ENCODE assay signal across 13 cellular contexts in genomic region chr2:150483532-150483931, GRCh38. TPM values are rescaled to one million over a fixed set of nuclear protein-coding genes. Genes with fewer than 3 reads are reported as not detected.
DNase-seq lines count a peak whose midpoint lies in the region; ATAC-seq and TF ChIP-seq lines count a peak whose summit lies in the region.
"Had no signal": no experiment of that assay in that cellular context is flagged by ENCODE, and none has a peak within 500 bp of the region (broad histone marks: within the 10 kb centered on the region; RNA-seq: fewer than 3 reads in every experiment).

No MANE protein-coding gene starts in this region.

- 63 to 73% methylated on average over 1 of the region's 1 CpG for WGBS in transverse colon (ENCODE audit: low coverage in 1 of 2), 2 donors
- WGBS in aorta, 2 donors: 54 to 71% methylated on average over 1 of the region's 1 CpG

- H3K27me3 Mint-ChIP-seq in HFFc6 (ENCODE audit: insufficient read depth) (peaks cover 80% of the 10 kb centered on the region), MCF 10A (ENCODE audit: insufficient read depth, unreplicated experiment) (no peaks in the 10 kb centered on the region)

- POLR2A ChIA-PET in MCF 10A (lab: Yijun Ruan, JAX): interaction anchor here (0.7 to 9.4 kb wide), 7 partner anchors 13 to 897 kb away, joined by 3 to 106 read pairs (median 4); partner anchors contain the start of gene MMADHC

- intact Hi-C loops in MCF 10A (cut with micrococcal nuclease) (loop anchor here (10.0 kb wide), 1 partner anchor 209 kb away; no protein-coding TSS in a partner anchor), transverse colon (cut with DNase I; ENCODE audit: low total_unique reads) (no loop called here), aorta (cut with DNase I) (loop anchor here (10.0 kb wide), 5 partner anchors 131 to 459 kb away; no protein-coding TSS in a partner anchor)

- TF ChIP-seq CTCF in HFFc6 (IDR thresholded peaks at IDR 0.05): no peak
- no peak for TF ChIP-seq CTCF in MCF 10A (IDR thresholded peaks at IDR 0.05; ENCODE audit: unreplicated experiment)
- TF ChIP-seq CTCF in transverse colon (IDR thresholded peaks at IDR 0.05): no peak
- no peak for TF ChIP-seq CTCF in omental fat pad (IDR thresholded peaks at IDR 0.05)

- H3K4me3 ChIP-seq in transverse colon: peak overlapping the region in 1 of 4 donors; percentile 58
- no peak overlapping the region for H3K4me3 ChIP-seq in aorta (ENCODE audit: low read length in 2 of 2)

- H3K27ac Mint-ChIP-seq in HFFc6: peak overlapping the region; percentile 99
- peak overlapping the region; percentile 27 for H3K27ac Mint-ChIP-seq in MCF 10A (ENCODE audit: low read depth, unreplicated experiment)
- H3K27ac Mint-ChIP-seq: activated naive CD4-positive, alpha-beta T cell treated with anti-CD3 and anti-CD28 coated beads, Interleukin-2, amount 50 U/mL, for 24 hours had no signal

- DNase-seq in HFFc6 (peak; percentile 25), MCF 10A (ENCODE audit: unreplicated experiment) (no peak), kidney tubule cell (ENCODE audit: low spot score) (peak; percentile 32), transverse colon (no peak), omental fat pad (ENCODE audit: low spot score) (no peak), aorta (no peak), C1 segment of cervical spinal cord (lab: John Stamatoyannopoulos, UW) (no peak)
- DNase-seq: cerebellar nuclear complex, islet precursor cell, KBM-7, NCI-H1694 treated with DMSO at 0.1 percent for 48 hours had no signal

- H3K27ac ChIP-seq in transverse colon: peak overlapping the region; percentile 93 to 96 (median 96)
- H3K27ac ChIP-seq in aorta (ENCODE audit: low read depth in 1 of 2, low read length in 2 of 2): no peak overlapping the region

- in situ Hi-C loops in transverse colon (cut with MboI; ENCODE audit: low pct_ligation_motif_present in 1 of 4, low pct_unique_long_range_greater_than_20kb in 1 of 4, low sequenced_read_pairs in 3 of 4): loop anchor here in 3 of 4 donors (10.0 to 25.0 kb wide), 4 partner anchors 296 to 896 kb away; partner anchors contain the start of gene MMADHC (in 1 of the 3)

- H3K36me3 Mint-ChIP-seq in HFFc6 (ENCODE audit: low read depth) (peaks cover 89% of the 10 kb centered on the region), MCF 10A (ENCODE audit: insufficient read depth, unreplicated experiment) (peaks cover 66% of the 10 kb centered on the region)
- H3K36me3 Mint-ChIP-seq: activated naive CD4-positive, alpha-beta T cell treated with anti-CD3 and anti-CD28 coated beads, Interleukin-2, amount 50 U/mL, for 24 hours had no signal

- TF ChIP-seq POLR2A in transverse colon (IDR thresholded peaks at IDR 0.05): no peak

- peaks cover 0 to 3% (median 0%) of the 10 kb centered on the region in 4 donors for H3K36me3 ChIP-seq in transverse colon
- H3K36me3 ChIP-seq in aorta (ENCODE audit: control insufficient read depth in 1 of 2, insufficient read depth in 2 of 2, low read length in 1 of 2): no peaks in the 10 kb centered on the region

- no TSS peak for BruUV-seq in MCF 10A (replicated peaks; lab: Mats Ljungman, UMichigan)

- peak overlapping the region; percentile 98 for H3K4me3 Mint-ChIP-seq in HFFc6
- peak overlapping the region; percentile 57 for H3K4me3 Mint-ChIP-seq in MCF 10A (ENCODE audit: unreplicated experiment)
- H3K4me3 Mint-ChIP-seq: activated naive CD4-positive, alpha-beta T cell treated with anti-CD3 and anti-CD28 coated beads, Interleukin-2, amount 50 U/mL, for 24 hours had no signal

- peaks cover 18 to 66% (median 44%) of the 10 kb centered on the region in 4 donors for H3K4me1 ChIP-seq in transverse colon
- peaks cover 3 to 19% of the 10 kb centered on the region in 2 donors for H3K4me1 ChIP-seq in aorta (ENCODE audit: control insufficient read depth in 1 of 2, insufficient read depth in 2 of 2, low read length in 2 of 2)

- no peaks in the 10 kb centered on the region for H3K9me3 ChIP-seq in transverse colon
- no peaks in the 10 kb centered on the region for H3K9me3 ChIP-seq in aorta (ENCODE audit: control insufficient read depth, low read length)

- ATAC-seq in omental fat pad (ENCODE audit: low FRiP score) (no peak), aorta (ENCODE audit: low FRiP score) (no peak)
- ATAC-seq: Right ventricle myocardium inferior had no signal

- H3K4me1 Mint-ChIP-seq in HFFc6 (ENCODE audit: low read depth) (peaks cover 68% of the 10 kb centered on the region), MCF 10A (ENCODE audit: insufficient read depth, unreplicated experiment) (peaks cover 42% of the 10 kb centered on the region)

- CTCF ChIA-PET in MCF 10A (lab: Yijun Ruan, JAX): interaction anchor here (0.8 kb wide), 1 partner anchor 707 kb away, joined by 3 read pairs; no protein-coding TSS in a partner anchor

- H3K27me3 ChIP-seq in transverse colon (no peaks in the 10 kb centered on the region), aorta (ENCODE audit: control insufficient read depth in 1 of 2, insufficient read depth in 2 of 2, low read length in 1 of 2) (no peaks in the 10 kb centered on the region)

- H3K9me3 Mint-ChIP-seq in HFFc6: peaks cover 60% of the 10 kb centered on the region
- H3K9me3 Mint-ChIP-seq in MCF 10A (ENCODE audit: unreplicated experiment): no peaks in the 10 kb centered on the region
- H3K9me3 Mint-ChIP-seq: activated naive CD4-positive, alpha-beta T cell treated with anti-CD3 and anti-CD28 coated beads, Interleukin-2, amount 50 U/mL, for 24 hours had no signal

- TF ChIP-seq EP300 in transverse colon (IDR thresholded peaks at IDR 0.05; ENCODE audit: low read depth): no peak

RNA-seq across cellular contexts. Expression of gene RND3, which starts 3.9 kb away (rescaled TPM):
- 100 to 1,000 TPM; 365 to 525 (median 438) TPM for total RNA-seq in HFFc6 (2021; fragmentation: NEBNext Ultra II Directional; extraction: Animal tissue kit (Norgen Biotek cat#: 25700))
- total RNA-seq in MCF 10A (2022): 158 and 182 TPM in 2 replicates
- 10 to 100 TPM; 16.5 to 54.6 (median 46.1) TPM for total RNA-seq in transverse colon
- total RNA-seq in omental fat pad: 100 to 1,000 TPM in 2 of 4 donors, 10 to 100 TPM in 2; 41.3 to 214 (median 103) TPM
- 10 to 100 TPM; 24.9 to 67.0 TPM for total RNA-seq in aorta
- polyA plus RNA-seq in aorta: 10 to 100 TPM; 16.8 to 17.4 TPM

Comparison
In these comparisons a context has a peak if more than half of its experiments do, and no peak if none do; other contexts are left out.
1. DNase-seq: peak in HFFc6 (single experiment) and kidney tubule cell (single experiment); none in MCF 10A (single experiment), transverse colon (single experiment), omental fat pad (single experiment), aorta (0 of 2) and C1 segment of cervical spinal cord (0 of 14).
2. H3K27ac ChIP-seq: peak in transverse colon (4 of 4); none in aorta (0 of 2).